ENCODE assay signal across 8 cellular contexts in the genomic region with DNA sequence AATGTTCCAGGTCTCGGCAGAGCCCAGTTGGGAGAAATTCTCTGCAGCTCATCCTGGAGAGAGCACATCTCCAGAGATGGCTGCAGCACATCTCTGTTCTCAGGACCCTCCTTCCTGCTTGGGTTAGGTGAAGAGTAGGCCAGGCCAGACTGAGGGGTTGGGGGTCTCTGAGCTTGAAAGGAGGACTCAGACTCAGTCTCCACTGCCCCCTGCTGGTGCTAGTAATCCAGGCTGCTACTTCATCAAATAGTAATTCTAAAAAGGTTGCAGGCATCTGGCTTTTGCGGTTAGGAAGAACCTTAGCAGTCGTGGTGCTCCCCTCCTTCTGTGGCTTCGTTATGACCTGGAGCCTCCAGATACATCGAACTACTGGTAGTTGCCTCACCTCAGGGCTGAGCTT. TPM values are rescaled to one million over a fixed set of nuclear protein-coding genes. Genes with fewer than 3 reads are reported as not detected.
DNase-seq lines count a peak whose midpoint lies in the region; ATAC-seq and TF ChIP-seq lines count a peak whose summit lies in the region.

No MANE protein-coding gene starts in this region.

- peak; percentile 43 for TF ChIP-seq CTCF in GM10248 (IDR thresholded peaks at IDR 0.05; ENCODE audit: control extremely low read depth, extremely low read depth, low read depth, missing control alignments)
- TF ChIP-seq CTCF in glutamatergic neuron (IDR thresholded peaks at IDR 0.05; ENCODE audit: partially characterized antibody, unreplicated experiment), result peak; percentile 81

- CTCF ChIA-PET in GM10248 (lab: Yijun Ruan, JAX), result interaction anchor here (0.9 to 19.1 kb wide), 14 partner anchors 9 to 104 kb away, joined by 3 to 408 read pairs (median 4); partner anchors contain the start of gene EIF3F

- peak; percentile 40 for DNase-seq in A172 (ENCODE audit: low spot score)
- peak; percentile 39 for DNase-seq in GM10248 (ENCODE audit: extremely low spot score)
- peak; percentile 60 for DNase-seq in SK-MEL-5 (ENCODE audit: low read depth, low spot score)
- peak; percentile 84 for DNase-seq in glutamatergic neuron
- DNase-seq in stimulated activated CD4-positive, alpha-beta T cell treated with anti-CD3 and anti-CD28 coated beads, Interleukin-4, amount 100 ng/mL, for 48 hours (ENCODE audit: low read depth in 2 of 2), result peak; percentile 7 to 21
- DNase-seq in immature natural killer cell, result no peak
- DNase-seq in activated CD8-positive, alpha-beta memory T cell treated with anti-CD3 and anti-CD28 coated beads, Interleukin-2, amount 50 U/mL, for 4 hours, result no peak

- no peak for ATAC-seq in GM18868 (IDR thresholded peaks at IDR 0.05; ENCODE audit: unreplicated experiment)

- H3K27me3 Mint-ChIP-seq in glutamatergic neuron (ENCODE audit: unreplicated experiment) (peaks cover 21% of the 10 kb centered on the region), immature natural killer cell (ENCODE audit: low read depth in 3 of 3) (no peaks in the 10 kb centered on the region)

- peaks cover 4% of the 10 kb centered on the region for H3K4me1 Mint-ChIP-seq in glutamatergic neuron (ENCODE audit: low read depth, unreplicated experiment)
- no peaks in the 10 kb centered on the region for H3K4me1 Mint-ChIP-seq in immature natural killer cell

- H3K36me3 Mint-ChIP-seq in glutamatergic neuron (ENCODE audit: unreplicated experiment), result peaks cover 5% of the 10 kb centered on the region
- no peaks in the 10 kb centered on the region for H3K36me3 Mint-ChIP-seq in immature natural killer cell

- H3K27ac Mint-ChIP-seq in glutamatergic neuron (ENCODE audit: unreplicated experiment) (no peak overlapping the region), immature natural killer cell (peak overlapping the region in 1 of 6 donors; percentile 17)

- peaks cover 6% of the 10 kb centered on the region for H3K9me3 Mint-ChIP-seq in glutamatergic neuron (ENCODE audit: unreplicated experiment)
- H3K9me3 Mint-ChIP-seq in immature natural killer cell, result no peaks in the 10 kb centered on the region

- H3K4me3 Mint-ChIP-seq in glutamatergic neuron (ENCODE audit: unreplicated experiment) (no peak overlapping the region), immature natural killer cell (no peak overlapping the region)

- in situ Hi-C loops in SK-MEL-5 (cut with HindIII; ENCODE audit: low pct_unique_long_range_greater_than_20kb, low sequenced_read_pairs), result no loop called here

- POLR2A ChIA-PET in GM10248 (lab: Yijun Ruan, JAX), result no interaction called here

RNA-seq across cellular contexts. Expression of gene TUB, which starts 9.7 kb away (rescaled TPM):
- 5.6 and 6.0 TPM in 2 replicates for total RNA-seq in A172 (2014; rRNA removed; shearing (Covaris generic))
- 10.0 and 10.4 TPM in 2 replicates for total RNA-seq in SK-MEL-5 (2014; rRNA removed; shearing (Covaris generic))
- polyA plus RNA-seq in SK-MEL-5 (2015; cell fraction: cytosol; rRNA removed), result 9.8 and 14.9 TPM in 2 replicates
- polyA plus RNA-seq in SK-MEL-5 (2015; cell fraction: nucleus; rRNA removed), result 56.4 and 60.0 TPM in 2 replicates
- 2.8 TPM for total RNA-seq in glutamatergic neuron (ENCODE audit: unreplicated experiment)
- polyA plus RNA-seq in immature natural killer cell, result not detected

Comparison
In these comparisons a context has a peak if more than half of its experiments do, and no peak if none do; other contexts are left out.
1. DNase-seq: peak in A172 (single experiment), GM10248 (single experiment), SK-MEL-5 (single experiment), glutamatergic neuron (single experiment) and stimulated activated CD4-positive, alpha-beta T cell treated with anti-CD3 and anti-CD28 coated beads, Interleukin-4, amount 100 ng/mL, for 48 hours (2 of 2); none in immature natural killer cell (0 of 3) and activated CD8-positive, alpha-beta memory T cell treated with anti-CD3 and anti-CD28 coated beads, Interleukin-2, amount 50 U/mL, for 4 hours (single experiment).